In the genomic region with DNA sequence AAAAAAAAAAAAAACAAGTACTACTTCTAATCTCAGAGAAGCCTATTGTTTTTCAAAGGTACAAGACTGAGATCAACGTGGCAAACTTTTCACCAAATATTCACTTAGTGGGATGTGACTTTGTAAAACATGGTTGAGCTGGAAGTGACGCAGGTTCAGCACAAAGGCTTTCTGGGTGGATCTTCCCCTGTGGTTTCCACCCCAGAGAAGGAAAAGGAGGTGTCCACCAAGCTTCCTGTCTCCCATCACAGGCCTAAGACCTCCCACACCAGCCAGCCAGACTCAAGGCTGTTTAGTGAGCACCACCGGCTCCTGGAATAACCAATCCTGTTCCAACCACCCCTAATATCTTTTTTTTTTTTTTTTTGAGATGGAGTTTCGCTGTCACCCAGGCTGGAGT, we compare ENCODE assay signal across 9 cellular contexts. TPM values are rescaled to one million over a fixed set of nuclear protein-coding genes. Genes with fewer than 3 reads are reported as not detected.
DNase-seq lines count a peak whose midpoint lies in the region; ATAC-seq and TF ChIP-seq lines count a peak whose summit lies in the region.
"Had no signal": no experiment of that assay in that cellular context is flagged by ENCODE, and none has a peak within 500 bp of the region (broad histone marks: within the 10 kb centered on the region; RNA-seq: fewer than 3 reads in every experiment).

No MANE protein-coding gene starts in this region.

- peaks cover 61% of the 10 kb centered on the region for H3K4me1 Mint-ChIP-seq in activated T-helper 1 cell treated with anti-CD3 and anti-CD28 coated beads, Interleukin-12 subunit alpha, Interleukin-12 subunit beta, Interleukin-2, Interleukin-4 antibody, amounts not matched to agents 30 ng/mL and 10 ng/mL and 1 ng/mL, durations not matched to agents 14 hours and 24 hours and 36 hours (ENCODE audit: low read depth)

- ATAC-seq in left cardiac atrium (peak; percentile 31 to 70), HG03439 (IDR thresholded peaks at IDR 0.05; ENCODE audit: unreplicated experiment) (no peak)

- peak overlapping the region; percentile 91 for H3K27ac Mint-ChIP-seq in activated T-helper 1 cell treated with anti-CD3 and anti-CD28 coated beads, Interleukin-12 subunit alpha, Interleukin-12 subunit beta, Interleukin-2, Interleukin-4 antibody, amounts not matched to agents 30 ng/mL and 10 ng/mL and 1 ng/mL, durations not matched to agents 14 hours and 24 hours and 36 hours

- no peak for TF ChIP-seq CTCF in BE2C (IDR thresholded peaks at IDR 0.05; ENCODE audit: low read depth, low read length)

- H3K9me3 ChIP-seq in BE2C = no peaks in the 10 kb centered on the region

- no peaks in the 10 kb centered on the region for H3K36me3 ChIP-seq in BE2C

- H3K27me3 ChIP-seq in BE2C = no peaks in the 10 kb centered on the region

- H3K4me1 ChIP-seq in BE2C = no peaks in the 10 kb centered on the region

- no peak overlapping the region for H3K4me3 ChIP-seq in BE2C (ENCODE audit: low read depth, low read length)
- H3K4me3 ChIP-seq: SK-N-MC had no signal

- H3K9me3 Mint-ChIP-seq in activated T-helper 1 cell treated with anti-CD3 and anti-CD28 coated beads, Interleukin-12 subunit alpha, Interleukin-12 subunit beta, Interleukin-2, Interleukin-4 antibody, amounts not matched to agents 30 ng/mL and 10 ng/mL and 1 ng/mL, durations not matched to agents 14 hours and 24 hours and 36 hours = no peaks in the 10 kb centered on the region

- H3K4me3 Mint-ChIP-seq in activated T-helper 1 cell treated with anti-CD3 and anti-CD28 coated beads, Interleukin-12 subunit alpha, Interleukin-12 subunit beta, Interleukin-2, Interleukin-4 antibody, amounts not matched to agents 30 ng/mL and 10 ng/mL and 1 ng/mL, durations not matched to agents 14 hours and 24 hours and 36 hours = peak overlapping the region; percentile 33

- peaks cover 12% of the 10 kb centered on the region for H3K36me3 Mint-ChIP-seq in activated T-helper 1 cell treated with anti-CD3 and anti-CD28 coated beads, Interleukin-12 subunit alpha, Interleukin-12 subunit beta, Interleukin-2, Interleukin-4 antibody, amounts not matched to agents 30 ng/mL and 10 ng/mL and 1 ng/mL, durations not matched to agents 14 hours and 24 hours and 36 hours (ENCODE audit: low read depth)

- DNase-seq in NCI-H226 (peak; percentile 31), left cardiac atrium (peak; percentile 74), HT-29 (ENCODE audit: low spot score) (no peak), BE2C (no peak), DMS114 treated with DMSO at 0.1 percent for 48 hours (lab: John Stamatoyannopoulos, UW; ENCODE audit: unreplicated experiment) (no peak)
- DNase-seq in activated T-helper 1 cell treated with anti-CD3 and anti-CD28 coated beads, Interleukin-12 subunit alpha, Interleukin-12 subunit beta, Interleukin-2, Interleukin-4 antibody, amounts not matched to agents 30 ng/mL and 10 ng/mL and 1 ng/mL, durations not matched to agents 14 hours and 24 hours and 36 hours (ENCODE audit: low spot score) = peak; percentile 52
- peak; percentile 47 to 86 (median 72) for DNase-seq in stimulated activated naive CD4-positive, alpha-beta T cell (lab: John Stamatoyannopoulos, UW)

- H3K27me3 Mint-ChIP-seq in activated T-helper 1 cell treated with anti-CD3 and anti-CD28 coated beads, Interleukin-12 subunit alpha, Interleukin-12 subunit beta, Interleukin-2, Interleukin-4 antibody, amounts not matched to agents 30 ng/mL and 10 ng/mL and 1 ng/mL, durations not matched to agents 14 hours and 24 hours and 36 hours (ENCODE audit: insufficient read depth) = no peaks in the 10 kb centered on the region

- intact Hi-C loops in activated T-helper 1 cell treated with anti-CD3 and anti-CD28 coated beads, Interleukin-12 subunit alpha, Interleukin-12 subunit beta, Interleukin-2, Interleukin-4 antibody, amounts not matched to agents 30 ng/mL and 10 ng/mL and 1 ng/mL, durations not matched to agents 14 hours and 24 hours and 36 hours (cut with micrococcal nuclease) = no loop called here
- intact Hi-C loops in left cardiac atrium (cut with DNase I) = no loop called here

RNA-seq across cellular contexts. Expression of gene TMEM184B, which starts 5.7 kb away (rescaled TPM):
- total RNA-seq in activated T-helper 1 cell treated with anti-CD3 and anti-CD28 coated beads, Interleukin-12 subunit alpha, Interleukin-12 subunit beta, Interleukin-2, Interleukin-4 antibody, amounts not matched to agents 30 ng/mL and 10 ng/mL and 1 ng/mL, durations not matched to agents 14 hours and 24 hours and 36 hours = 36.6 and 39.1 TPM in 2 replicates
- 10 to 100 TPM; 47.2 to 60.3 TPM for total RNA-seq in left cardiac atrium
- total RNA-seq in HT-29 (2014; rRNA removed; shearing (Covaris generic)) = 26.9 and 30.7 TPM in 2 replicates
- polyA plus RNA-seq in BE2C (2012; ENCODE audit: insufficient read depth, insufficient read length, low read depth) = 51.4 TPM

RNA-seq across cellular contexts. Expression of gene CSNK1E, which starts 50.1 kb away (rescaled TPM):
- 151 and 154 TPM in 2 replicates for total RNA-seq in activated T-helper 1 cell treated with anti-CD3 and anti-CD28 coated beads, Interleukin-12 subunit alpha, Interleukin-12 subunit beta, Interleukin-2, Interleukin-4 antibody, amounts not matched to agents 30 ng/mL and 10 ng/mL and 1 ng/mL, durations not matched to agents 14 hours and 24 hours and 36 hours
- 10 to 100 TPM; 69.2 to 90.5 TPM for total RNA-seq in left cardiac atrium
- total RNA-seq in HT-29 (2014; rRNA removed; shearing (Covaris generic)) = 127 and 152 TPM in 2 replicates
- polyA plus RNA-seq in BE2C (2012; ENCODE audit: insufficient read depth, insufficient read length, low read depth) = 460 TPM

Comparison
In these comparisons a context has a peak if more than half of its experiments do, and no peak if none do; other contexts are left out.
1. DNase-seq: peak in NCI-H226 (single experiment), activated T-helper 1 cell treated with anti-CD3 and anti-CD28 coated beads, Interleukin-12 subunit alpha, Interleukin-12 subunit beta, Interleukin-2, Interleukin-4 antibody, amounts not matched to agents 30 ng/mL and 10 ng/mL and 1 ng/mL, durations not matched to agents 14 hours and 24 hours and 36 hours (single experiment), left cardiac atrium (single experiment) and stimulated activated naive CD4-positive, alpha-beta T cell (6 of 6); none in HT-29 (single experiment), BE2C (single experiment) and DMS114 treated with DMSO at 0.1 percent for 48 hours (single experiment).